15 cellular contexts compared by ENCODE assay signal in genomic region chr14:88871429-88871828, GRCh38. TPM values are rescaled to one million over a fixed set of nuclear protein-coding genes. Genes with fewer than 3 reads are reported as not detected.
DNase-seq lines count a peak whose midpoint lies in the region; ATAC-seq and TF ChIP-seq lines count a peak whose summit lies in the region.
"Had no signal": no experiment of that assay in that cellular context is flagged by ENCODE, and none has a peak within 500 bp of the region (broad histone marks: within the 10 kb centered on the region; RNA-seq: fewer than 3 reads in every experiment).

No MANE protein-coding gene starts in this region.

- intact Hi-C loops in dorsolateral prefrontal cortex (cut with DNase I): loop anchor here in 1 of 2 donors (10.0 kb wide), 1 partner anchor 207 kb away; no protein-coding TSS in a partner anchor

- peak overlapping the region in 43 of 59 donors; percentile 0 to 78 (median 56) for H3K27ac ChIP-seq in dorsolateral prefrontal cortex
- H3K27ac ChIP-seq: 22Rv1; A549; BLaER1 treated with 17β-estradiol and CSF1 and Interleukin-3, amounts not matched to agents 10 nM and 100 nM had no signal

- no peaks in the 10 kb centered on the region for H3K27me3 ChIP-seq in dorsolateral prefrontal cortex
- H3K27me3 ChIP-seq: BLaER1 treated with 17β-estradiol and CSF1 and Interleukin-3, amounts not matched to agents 10 nM and 100 nM had no signal

- no peak for TF ChIP-seq CTCF in dorsolateral prefrontal cortex (IDR thresholded peaks at IDR 0.05 in 54 of 56, conservative IDR thresholded peaks at IDR 0.05 in 2 of 56; ENCODE audit: low read depth in 1 of 56, partially characterized antibody in 56 of 56)

- DNase-seq in Ammon's horn (ENCODE audit: low spot score): peak; percentile 47
- DNase-seq in dorsolateral prefrontal cortex: peak in 1 of 10 donors; percentile 12
- DNase-seq in medulla oblongata (ENCODE audit: extremely low spot score): peak; percentile 16
- peak; percentile 62 for DNase-seq in superior temporal gyrus (ENCODE audit: extremely low spot score)
- DNase-seq in RKO (ENCODE audit: low spot score): no peak
- no peak for DNase-seq in cerebellar cortex (ENCODE audit: low spot score)
- DNase-seq: Calu3; CD8-positive, alpha-beta T cell; DMS79 treated with DMSO at 0.1 percent for 48 hours; H9 had no signal

- no peak for ATAC-seq in HG03097 (IDR thresholded peaks at IDR 0.05; ENCODE audit: low FRiP score, unreplicated experiment)
- ATAC-seq: A549; CD8-positive, alpha-beta T cell; GM12878 had no signal

- H3K4me3 ChIP-seq in dorsolateral prefrontal cortex: peak overlapping the region in 3 of 59 donors; percentile 9 to 25 (median 25)
- H3K4me3 ChIP-seq: A549; BLaER1 treated with 17β-estradiol and CSF1 and Interleukin-3, amounts not matched to agents 10 nM and 100 nM; GM12878 had no signal

RNA-seq across cellular contexts. Expression of gene TTC8, which starts 47.0 kb away (rescaled TPM):
- 10 to 100 TPM; 10.7 to 54.1 (median 29.8) TPM for total RNA-seq in dorsolateral prefrontal cortex

Comparison
In these comparisons a context has a peak if more than half of its experiments do, and no peak if none do; other contexts are left out.
1. DNase-seq: peak in Ammon's horn (single experiment), medulla oblongata (single experiment) and superior temporal gyrus (single experiment); none in RKO (single experiment) and cerebellar cortex (single experiment).